8 cellular contexts compared by ENCODE assay signal in the genomic region with DNA sequence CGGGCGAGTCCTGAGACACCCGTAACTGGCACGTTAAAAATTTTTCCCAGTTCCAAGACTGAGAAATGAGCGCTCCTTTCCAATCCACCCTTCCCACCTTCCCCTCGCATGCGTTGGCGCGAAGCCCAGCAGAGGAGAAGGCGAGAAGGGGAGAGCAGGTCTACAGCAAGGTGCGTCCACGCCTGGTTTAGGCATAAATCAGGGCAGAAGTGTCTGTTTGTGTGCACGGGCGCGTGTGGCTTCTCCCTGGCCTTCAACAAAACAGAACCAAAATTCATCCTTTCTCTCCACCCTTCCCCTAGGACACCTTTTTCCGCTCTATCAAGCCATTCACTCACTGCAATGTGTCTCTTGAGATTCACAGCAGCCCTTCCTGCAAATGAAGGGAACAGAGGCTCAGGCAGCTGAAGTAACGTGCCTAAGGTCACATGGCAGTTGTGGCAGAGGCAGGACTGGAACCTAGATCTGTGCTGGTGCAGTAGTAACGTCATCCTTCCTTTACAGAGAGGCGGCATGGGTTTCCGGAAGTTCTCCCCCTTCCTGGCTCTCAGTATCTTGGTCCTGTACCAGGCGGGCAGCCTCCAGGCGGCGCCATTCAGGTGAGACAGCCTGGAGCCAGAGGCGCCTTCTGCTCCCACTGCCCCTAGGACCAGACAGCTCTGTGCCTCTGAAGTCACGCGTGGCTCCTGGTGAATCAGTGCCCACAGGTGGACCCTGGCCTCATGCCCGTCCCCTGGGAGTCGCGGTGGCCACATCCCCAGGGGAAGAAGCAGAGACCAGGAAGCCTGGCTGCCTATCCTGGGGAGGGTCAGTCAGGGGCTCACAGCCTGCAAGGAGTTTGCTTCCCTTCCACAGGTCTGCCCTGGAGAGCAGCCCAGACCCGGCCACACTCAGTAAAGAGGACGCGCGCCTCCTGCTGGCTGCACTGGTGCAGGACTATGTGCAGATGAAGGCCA. TPM values are rescaled to one million over a fixed set of nuclear protein-coding genes. Genes with fewer than 3 reads are reported as not detected.
DNase-seq lines count a peak whose midpoint lies in the region; ATAC-seq and TF ChIP-seq lines count a peak whose summit lies in the region.

No MANE protein-coding gene starts in this region.

- H3K9ac ChIP-seq in HUES64 (ENCODE audit: low read depth, low read length) (no peak overlapping the region), OCI-LY1 (ENCODE audit: low read length) (no peak overlapping the region; the same call in 1 of the 2 replicates)

- peaks cover 33% of the 10 kb centered on the region for H3K27me3 ChIP-seq in HUES64 (ENCODE audit: insufficient read depth, low read length)
- H3K27me3 ChIP-seq in OCI-LY1 (ENCODE audit: insufficient read depth, low read length) = no peaks in the 10 kb centered on the region
- H3K27me3 ChIP-seq in naive thymus-derived CD4-positive, alpha-beta T cell (ENCODE audit: control insufficient read depth in 2 of 2, insufficient read depth in 2 of 2, low read length in 2 of 2) = peaks cover 4% of the 10 kb centered on the region in 2 donors

- intact Hi-C loops in naive thymus-derived CD4-positive, alpha-beta T cell (cut with micrococcal nuclease) = loop anchor here (1.0 to 10.0 kb wide), 12 partner anchors 100 to 1610 kb away; a partner anchor contains a TSS

- WGBS in HUES64 = 9% methylated on average over 33 of the region's 33 CpGs

- H3K4me1 ChIP-seq in HUES64 (ENCODE audit: insufficient read depth, low read length) (peaks cover 4% of the 10 kb centered on the region; the same call in 1 of the 2 replicates), OCI-LY1 (ENCODE audit: insufficient read depth, low read length, severe bottlenecking) (peaks cover 7% of the 10 kb centered on the region)
- peaks cover 6 to 14% of the 10 kb centered on the region in 2 donors for H3K4me1 ChIP-seq in naive thymus-derived CD4-positive, alpha-beta T cell (ENCODE audit: control insufficient read depth in 2 of 2, insufficient read depth in 2 of 2, low read length in 2 of 2)

- DNase-seq in D341Med (ENCODE audit: low spot score) = peak; percentile 70
- DNase-seq in activated T-cell treated with anti-CD3 and anti-CD28 coated beads for 48 hours (ENCODE audit: low read depth) = peak; percentile 86
- DNase-seq in fibroblast of gingiva (ENCODE audit: low read depth) = peak; percentile 52
- peak; percentile 66 to 86 (median 75) for DNase-seq in naive thymus-derived CD4-positive, alpha-beta T cell
- peak; percentile 71 for DNase-seq in stimulated activated naive B cell treated with anti-CD40 and anti-IgM and Interleukin-4, amounts not matched to agents 10 μg/mL and 1 μg/mL and 100 μg/mL, for 72 hours

- peak overlapping the region in 4 of 9 donors; percentile 29 to 86 (median 56) for H3K27ac Mint-ChIP-seq in naive thymus-derived CD4-positive, alpha-beta T cell
- H3K27ac Mint-ChIP-seq in stimulated activated naive B cell treated with anti-CD40 and anti-IgM and Interleukin-4, amounts not matched to agents 10 μg/mL and 1 μg/mL and 100 μg/mL, for 72 hours = no peak overlapping the region

- peak overlapping the region; percentile 76 to 95 (median 86) for H3K4me3 Mint-ChIP-seq in naive thymus-derived CD4-positive, alpha-beta T cell
- peak overlapping the region; percentile 72 to 79 for H3K4me3 Mint-ChIP-seq in stimulated activated naive B cell treated with anti-CD40 and anti-IgM and Interleukin-4, amounts not matched to agents 10 μg/mL and 1 μg/mL and 100 μg/mL, for 72 hours

- ATAC-seq in GM21526 (IDR thresholded peaks at IDR 0.05; ENCODE audit: low FRiP score, unreplicated experiment) = peak; percentile 91
- ATAC-seq in naive thymus-derived CD4-positive, alpha-beta T cell = peak; percentile 88
- peak; percentile 93 to 94 for ATAC-seq in stimulated activated naive B cell treated with anti-CD40 and anti-IgM and Interleukin-4, amounts not matched to agents 10 μg/mL and 1 μg/mL and 100 μg/mL, for 72 hours (replicated peaks)

- TF ChIP-seq CTCF in OCI-LY1 (IDR thresholded peaks at IDR 0.05; ENCODE audit: low read length) = peak; percentile 85

- H3K79me2 ChIP-seq in OCI-LY1 (ENCODE audit: insufficient read depth, low read length) = no peaks in the 10 kb centered on the region

- H3K9me3 ChIP-seq in HUES64 (ENCODE audit: insufficient read depth, low read depth, low read length) (peaks cover 7% of the 10 kb centered on the region; the same call in 1 of the 2 replicates), OCI-LY1 (ENCODE audit: low read length) (no peaks in the 10 kb centered on the region)
- H3K9me3 ChIP-seq in naive thymus-derived CD4-positive, alpha-beta T cell (ENCODE audit: control insufficient read depth in 2 of 3, low read length in 3 of 3) = no peaks in the 10 kb centered on the region

- H3K4me1 Mint-ChIP-seq in naive thymus-derived CD4-positive, alpha-beta T cell = peaks cover 12 to 23% (median 17%) of the 10 kb centered on the region in 7 donors
- H3K4me1 Mint-ChIP-seq in stimulated activated naive B cell treated with anti-CD40 and anti-IgM and Interleukin-4, amounts not matched to agents 10 μg/mL and 1 μg/mL and 100 μg/mL, for 72 hours = peaks cover 13 to 20% of the 10 kb centered on the region in 2 donors

- H3K27ac ChIP-seq in HUES64 (ENCODE audit: low read depth, low read length) (no peak overlapping the region), OCI-LY1 (ENCODE audit: low read depth, low read length, poor library complexity, severe bottlenecking) (no peak overlapping the region)
- no peak overlapping the region for H3K27ac ChIP-seq in naive thymus-derived CD4-positive, alpha-beta T cell (ENCODE audit: low read depth, low read length)

- H3K27me3 Mint-ChIP-seq in naive thymus-derived CD4-positive, alpha-beta T cell = peaks cover 9 to 47% (median 14%) of the 10 kb centered on the region in 5 donors
- H3K27me3 Mint-ChIP-seq in stimulated activated naive B cell treated with anti-CD40 and anti-IgM and Interleukin-4, amounts not matched to agents 10 μg/mL and 1 μg/mL and 100 μg/mL, for 72 hours = peaks cover 54 to 59% of the 10 kb centered on the region in 2 donors

- H3K4me2 ChIP-seq in OCI-LY1 (ENCODE audit: low read length) = peak overlapping the region; percentile 65; the same call in 1 of the 2 replicates

- POLR2A ChIA-PET in naive thymus-derived CD4-positive, alpha-beta T cell (lab: Charles Lee) = interaction anchor here (1.1 to 1.2 kb wide), 2 partner anchors 168 to 756 kb away, joined by 3 to 5 read pairs; no protein-coding TSS in a partner anchor

- no peak overlapping the region for H2AFZ ChIP-seq in OCI-LY1 (ENCODE audit: low read length)

- no peaks in the 10 kb centered on the region for H3K9me2 ChIP-seq in OCI-LY1 (ENCODE audit: low read depth, low read length)

- H3K4me3 ChIP-seq in HUES64 (ENCODE audit: low read length) (peak overlapping the region; percentile 58), OCI-LY1 (ENCODE audit: low read depth, low read length, poor library complexity, severe bottlenecking) (peak overlapping the region; percentile 40)
- H3K4me3 ChIP-seq in naive thymus-derived CD4-positive, alpha-beta T cell (ENCODE audit: low read length) = peak overlapping the region; percentile 41

- no peaks in the 10 kb centered on the region for H3F3A ChIP-seq in OCI-LY1 (ENCODE audit: insufficient read depth, low read length)

- CTCF ChIA-PET in naive thymus-derived CD4-positive, alpha-beta T cell (lab: Charles Lee) = interaction anchor here (0.6 to 5.9 kb wide), 10 partner anchors 10 to 716 kb away, joined by 3 to 110 read pairs (median 4); no protein-coding TSS in a partner anchor

- no peaks in the 10 kb centered on the region for H3K36me3 ChIP-seq in HUES64 (ENCODE audit: insufficient read depth, low read length)
- no peaks in the 10 kb centered on the region for H3K36me3 ChIP-seq in OCI-LY1 (ENCODE audit: insufficient read depth, low read length)
- no peaks in the 10 kb centered on the region for H3K36me3 ChIP-seq in naive thymus-derived CD4-positive, alpha-beta T cell (ENCODE audit: control insufficient read depth in 2 of 3, insufficient read depth in 3 of 3, low read length in 3 of 3)

- H3K36me3 Mint-ChIP-seq in naive thymus-derived CD4-positive, alpha-beta T cell = peaks cover 0 to 1% (median 0%) of the 10 kb centered on the region in 5 donors
- no peaks in the 10 kb centered on the region for H3K36me3 Mint-ChIP-seq in stimulated activated naive B cell treated with anti-CD40 and anti-IgM and Interleukin-4, amounts not matched to agents 10 μg/mL and 1 μg/mL and 100 μg/mL, for 72 hours

- H4K20me1 ChIP-seq in OCI-LY1 (ENCODE audit: insufficient read depth, low read length) = no peaks in the 10 kb centered on the region

- H3K9me3 Mint-ChIP-seq in naive thymus-derived CD4-positive, alpha-beta T cell = peaks cover 0 to 10% (median 3%) of the 10 kb centered on the region in 11 donors
- peaks cover 3 to 4% of the 10 kb centered on the region in 2 donors for H3K9me3 Mint-ChIP-seq in stimulated activated naive B cell treated with anti-CD40 and anti-IgM and Interleukin-4, amounts not matched to agents 10 μg/mL and 1 μg/mL and 100 μg/mL, for 72 hours

RNA-seq across cellular contexts. Expression of a gene that starts 1.1 kb away (rescaled TPM):
- polyA plus RNA-seq in HUES64 (2013, experiment 1 of 2) = 2.6 TPM
- 3.0 TPM for polyA plus RNA-seq in HUES64 (2013, experiment 2 of 2)
- 1 to 10 TPM in 3 of 5 experiments, under 1 TPM in 2; 0.59 to 1.1 (median 1.0) TPM for total RNA-seq in naive thymus-derived CD4-positive, alpha-beta T cell
- polyA plus RNA-seq in naive thymus-derived CD4-positive, alpha-beta T cell = under 1 TPM; 0.18 to 0.32 TPM

RNA-seq across cellular contexts. Expression of a gene that starts 40.2 kb away (rescaled TPM):
- polyA plus RNA-seq in HUES64 (2013, experiment 1 of 2) = 0.50 TPM
- 0.51 TPM for polyA plus RNA-seq in HUES64 (2013, experiment 2 of 2)
- under 1 TPM in 4 of 5 experiments, not detected in 1; 0.14 to 0.56 (median 0.19) TPM for total RNA-seq in naive thymus-derived CD4-positive, alpha-beta T cell
- polyA plus RNA-seq in naive thymus-derived CD4-positive, alpha-beta T cell = under 1 TPM in 1 of 2 donors, not detected in 1; 0.24 TPM
